Comparison of ENCODE assay signal across 1 cellular context in the genomic region with DNA sequence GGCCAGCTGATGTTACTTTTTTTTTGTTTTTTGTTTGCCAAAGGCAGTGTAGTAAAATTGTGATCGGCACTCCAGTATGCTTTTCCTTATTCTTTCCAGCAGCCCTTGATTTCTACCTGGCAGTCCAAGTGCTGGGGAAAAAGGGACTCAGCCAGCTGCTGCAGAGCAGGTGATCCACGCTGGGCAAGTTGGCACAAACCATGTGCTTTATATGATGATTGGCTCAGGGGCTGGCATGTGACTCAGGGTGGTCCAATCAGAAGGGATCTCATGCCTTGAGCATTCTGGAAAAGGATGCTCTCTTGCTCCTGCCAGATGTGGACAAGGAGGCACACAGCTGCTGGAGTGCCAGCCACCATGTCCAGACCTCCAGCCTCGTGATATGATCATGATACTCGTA.
TF ChIP-seq lines count a peak whose summit lies in the region.

No MANE protein-coding gene starts in this region.

TF ChIP-seq in K562, 482 proteins besides CTCF, POLR2A, EP300 and RAD21:
- TF ChIP-seq, protein P1, sequence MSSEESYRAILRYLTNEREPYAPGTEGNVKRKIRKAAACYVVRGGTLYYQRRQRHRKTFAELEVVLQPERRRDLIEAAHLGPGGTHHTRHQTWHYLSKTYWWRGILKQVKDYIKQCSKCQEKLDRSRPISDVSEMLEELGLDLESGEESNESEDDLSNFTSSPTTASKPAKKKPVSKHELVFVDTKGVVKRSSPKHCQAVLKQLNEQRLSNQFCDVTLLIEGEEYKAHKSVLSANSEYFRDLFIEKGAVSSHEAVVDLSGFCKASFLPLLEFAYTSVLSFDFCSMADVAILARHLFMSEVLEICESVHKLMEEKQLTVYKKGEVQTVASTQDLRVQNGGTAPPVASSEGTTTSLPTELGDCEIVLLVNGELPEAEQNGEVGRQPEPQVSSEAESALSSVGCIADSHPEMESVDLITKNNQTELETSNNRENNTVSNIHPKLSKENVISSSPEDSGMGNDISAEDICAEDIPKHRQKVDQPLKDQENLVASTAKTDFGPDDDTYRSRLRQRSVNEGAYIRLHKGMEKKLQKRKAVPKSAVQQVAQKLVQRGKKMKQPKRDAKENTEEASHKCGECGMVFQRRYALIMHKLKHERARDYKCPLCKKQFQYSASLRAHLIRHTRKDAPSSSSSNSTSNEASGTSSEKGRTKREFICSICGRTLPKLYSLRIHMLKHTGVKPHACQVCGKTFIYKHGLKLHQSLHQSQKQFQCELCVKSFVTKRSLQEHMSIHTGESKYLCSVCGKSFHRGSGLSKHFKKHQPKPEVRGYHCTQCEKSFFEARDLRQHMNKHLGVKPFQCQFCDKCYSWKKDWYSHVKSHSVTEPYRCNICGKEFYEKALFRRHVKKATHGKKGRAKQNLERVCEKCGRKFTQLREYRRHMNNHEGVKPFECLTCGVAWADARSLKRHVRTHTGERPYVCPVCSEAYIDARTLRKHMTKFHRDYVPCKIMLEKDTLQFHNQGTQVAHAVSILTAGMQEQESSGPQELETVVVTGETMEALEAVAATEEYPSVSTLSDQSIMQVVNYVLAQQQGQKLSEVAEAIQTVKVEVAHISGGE (CRISPR knock-in tag; IDR thresholded peaks at IDR 0.05): peak in 1 of 3 experiments; percentile 75; a peak in 2 of 6 replicates
- TF ChIP-seq, protein P2, sequence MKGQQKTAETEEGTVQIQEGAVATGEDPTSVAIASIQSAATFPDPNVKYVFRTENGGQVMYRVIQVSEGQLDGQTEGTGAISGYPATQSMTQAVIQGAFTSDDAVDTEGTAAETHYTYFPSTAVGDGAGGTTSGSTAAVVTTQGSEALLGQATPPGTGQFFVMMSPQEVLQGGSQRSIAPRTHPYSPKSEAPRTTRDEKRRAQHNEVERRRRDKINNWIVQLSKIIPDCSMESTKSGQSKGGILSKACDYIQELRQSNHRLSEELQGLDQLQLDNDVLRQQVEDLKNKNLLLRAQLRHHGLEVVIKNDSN (CRISPR knock-in tag; IDR thresholded peaks at IDR 0.05): peak; percentile 41
- TF ChIP-seq SMC3 (conservative IDR thresholded peaks at IDR 0.05; ENCODE audit: insufficient read depth, low read depth, low read length): no peak
- peak; percentile 54 for TF ChIP-seq EWSR1 (IDR thresholded peaks at IDR 0.05; ENCODE audit: borderline replicate concordance, low read depth, partially characterized antibody)
- TF ChIP-seq, protein P3, sequence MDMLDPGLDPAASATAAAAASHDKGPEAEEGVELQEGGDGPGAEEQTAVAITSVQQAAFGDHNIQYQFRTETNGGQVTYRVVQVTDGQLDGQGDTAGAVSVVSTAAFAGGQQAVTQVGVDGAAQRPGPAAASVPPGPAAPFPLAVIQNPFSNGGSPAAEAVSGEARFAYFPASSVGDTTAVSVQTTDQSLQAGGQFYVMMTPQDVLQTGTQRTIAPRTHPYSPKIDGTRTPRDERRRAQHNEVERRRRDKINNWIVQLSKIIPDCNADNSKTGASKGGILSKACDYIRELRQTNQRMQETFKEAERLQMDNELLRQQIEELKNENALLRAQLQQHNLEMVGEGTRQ (CRISPR knock-in tag; IDR thresholded peaks at IDR 0.05): peak; percentile 20; the same call in 1 of the 2 replicates
- no peak for TF ChIP-seq ZNF12 (CRISPR knock-in tag; IDR thresholded peaks at IDR 0.05)
